In the genomic region with DNA sequence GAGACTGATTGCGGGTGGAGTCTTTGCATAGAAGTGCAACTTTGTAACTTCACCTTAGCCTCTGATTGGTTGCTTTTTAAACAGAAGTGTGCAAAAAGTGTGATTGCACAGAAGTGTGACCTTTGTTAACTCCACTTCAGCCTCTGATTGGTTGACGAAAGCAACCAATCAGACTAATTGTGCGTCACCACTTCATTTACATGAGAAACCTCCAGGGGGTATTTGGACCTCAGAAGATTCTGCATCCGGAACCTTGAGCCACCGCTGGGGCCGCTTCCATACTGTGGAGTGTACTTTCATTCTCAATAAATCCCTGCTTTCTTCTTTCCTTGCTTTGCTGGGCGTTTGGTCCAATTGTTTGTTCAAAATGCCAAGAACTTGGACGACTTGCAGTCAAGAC, we compare ENCODE assay signal across 9 cellular contexts. TPM values are rescaled to one million over a fixed set of nuclear protein-coding genes. Genes with fewer than 3 reads are reported as not detected.
DNase-seq lines count a peak whose midpoint lies in the region; ATAC-seq, FAIRE-seq and TF ChIP-seq lines count a peak whose summit lies in the region.
"Had no signal": no experiment of that assay in that cellular context is flagged by ENCODE, and none has a peak within 500 bp of the region (broad histone marks: within the 10 kb centered on the region; RNA-seq: fewer than 3 reads in every experiment).

No MANE protein-coding gene starts in this region.

- no peak for TF ChIP-seq CTCF in CD8-positive, alpha-beta T cell (IDR thresholded peaks at IDR 0.05)
- TF ChIP-seq CTCF in K562 (IDR thresholded peaks at IDR 0.05 in 2 of 3, conservative IDR thresholded peaks at IDR 0.05 in 1 of 3; ENCODE audit: insufficient read depth in 2 of 3, low read depth in 1 of 3, low read length in 3 of 3) = no peak

- H3K27me3 Mint-ChIP-seq in CD8-positive, alpha-beta T cell (ENCODE audit: low read depth) = no peaks in the 10 kb centered on the region

- POLR2A ChIA-PET in CD8-positive, alpha-beta T cell (lab: Charles Lee) = interaction anchor here (1.4 to 2.3 kb wide), 7 partner anchors 8 to 190 kb away, joined by 5 to 19 read pairs (median 7); no protein-coding TSS in a partner anchor
- POLR2A ChIA-PET in K562 (lab: Yijun Ruan, JAX) = interaction anchor here (0.7 kb wide), 1 partner anchor 192 kb away, joined by 3 read pairs; no protein-coding TSS in a partner anchor

- no peaks in the 10 kb centered on the region for H3K9me3 ChIP-seq in CD8-positive, alpha-beta T cell (ENCODE audit: low read length)
- no peaks in the 10 kb centered on the region for H3K9me3 ChIP-seq in K562 (replicated peaks; ENCODE audit: control insufficient read depth, insufficient read depth, low read depth, low read length)
- no peaks in the 10 kb centered on the region for H3K9me3 ChIP-seq in neuron (ENCODE audit: low read length)

- 12% methylated on average over 8 of the region's 8 CpGs for WGBS in K562 (ENCODE audit: insufficient coverage, low coverage, missing lambda C conversion rate)

- no peak overlapping the region for H3K9ac ChIP-seq in K562 (ENCODE audit: insufficient read depth in 1 of 2, low read depth in 2 of 2, low read length in 2 of 2)

- peak overlapping the region; percentile 98 for H3K27ac Mint-ChIP-seq in CD8-positive, alpha-beta T cell

- no peaks in the 10 kb centered on the region for H3K79me2 ChIP-seq in K562 (ENCODE audit: control insufficient read depth, insufficient read depth, low read length)

- in situ Hi-C loops in K562 (cut with MboI) = no loop called here

- no peaks in the 10 kb centered on the region for H3K9me3 Mint-ChIP-seq in CD8-positive, alpha-beta T cell

- intact Hi-C loops in CD8-positive, alpha-beta T cell (cut with DNase I, micrococcal nuclease) = loop anchor here (1.0 to 10.0 kb wide), 3 partner anchors 8 to 728 kb away; a partner anchor contains a TSS
- intact Hi-C loops in K562 (cut with micrococcal nuclease) = no loop called here

- no peaks in the 10 kb centered on the region for H3K9me1 ChIP-seq in K562 (ENCODE audit: control insufficient read depth, insufficient read depth, low read length)

- TF ChIP-seq EP300 in K562 (IDR thresholded peaks at IDR 0.05; ENCODE audit: low read length) = no peak

- no peak overlapping the region for H3K4me3 ChIP-seq in CD8-positive, alpha-beta T cell (ENCODE audit: low read depth, low read length)
- no peak overlapping the region for H3K4me3 ChIP-seq in K562
- no peak overlapping the region for H3K4me3 ChIP-seq in neuron (ENCODE audit: low read length)

- no peak for FAIRE-seq in K562 (lab: Jason Lieb, UNC)
- FAIRE-seq in HTR-8/SVneo (lab: Jason Lieb, UNC) = no peak

- TF ChIP-seq RAD21 in K562 (CRISPR knock-in tag; conservative IDR thresholded peaks at IDR 0.05 in 1 of 2, IDR thresholded peaks at IDR 0.05 in 1 of 2) = no peak

- H2AFZ ChIP-seq in K562 (ENCODE audit: low read depth, low read length) (no peak overlapping the region), neuron (ENCODE audit: low read depth, low read length) (peak overlapping the region; percentile 5)

- CTCF ChIA-PET in CD8-positive, alpha-beta T cell (lab: Charles Lee) = interaction anchor here (0.6 to 3.3 kb wide), 8 partner anchors 8 to 242 kb away, joined by 3 to 21 read pairs (median 4); a partner anchor contains a TSS
- CTCF ChIA-PET in K562 (lab: Yijun Ruan, JAX; ENCODE audit: low intra/inter-chr PET ratio) = no interaction called here

- H3K4me3 Mint-ChIP-seq in CD8-positive, alpha-beta T cell = peak overlapping the region; percentile 37

- no peaks in the 10 kb centered on the region for H3K27me3 ChIP-seq in CD8-positive, alpha-beta T cell (ENCODE audit: insufficient read depth, low read length)
- H3K27me3 ChIP-seq in K562 (ENCODE audit: control insufficient read depth in 2 of 2, insufficient read depth in 2 of 2, low read length in 2 of 2) (peaks cover 4 to 8% of the 10 kb centered on the region in 2 experiments; a peak in 4 of 5 replicates), neuron (ENCODE audit: insufficient read depth, low read length) (no peaks in the 10 kb centered on the region)

- BruUV-seq in K562 (replicated peaks; lab: Mats Ljungman, UMichigan) = no TSS peak

- H3K4me1 Mint-ChIP-seq in CD8-positive, alpha-beta T cell (ENCODE audit: low read depth) = peaks cover 66% of the 10 kb centered on the region

- DNase-seq in CD8-positive, alpha-beta T cell = peak in 1 of 7 experiments; percentile 20
- DNase-seq in K562 (ENCODE audit: extremely low read depth in 1 of 4, low spot score in 3 of 4) (peak in 1 of 4 experiments; percentile 6), NCI-H1092 (lab: John Stamatoyannopoulos, UW) (no peak), cerebellar nuclear complex (lab: John Stamatoyannopoulos, UW) (no peak), OCI-M1 (lab: John Stamatoyannopoulos, UW) (no peak), HTR-8/SVneo (ENCODE audit: insufficient read length, low spot score) (no peak)
- DNase-seq: GDM1 had no signal

- no peak overlapping the region for H3K4me2 ChIP-seq in K562 (ENCODE audit: insufficient read depth, low read length)

- peaks cover 21% of the 10 kb centered on the region for H3K36me3 Mint-ChIP-seq in CD8-positive, alpha-beta T cell

- ATAC-seq in CD8-positive, alpha-beta T cell = no peak
- ATAC-seq in HG02642 (IDR thresholded peaks at IDR 0.05; ENCODE audit: poor library complexity, unreplicated experiment) (peak; percentile 21), K562 (no peak)

- H4K20me1 ChIP-seq in K562 (replicated peaks; ENCODE audit: control insufficient read depth, insufficient read depth, low read length) = no peaks in the 10 kb centered on the region

- peaks cover 41% of the 10 kb centered on the region for H3K4me1 ChIP-seq in CD8-positive, alpha-beta T cell (ENCODE audit: insufficient read depth, low read length)
- peaks cover 0 to 14% of the 10 kb centered on the region in 2 experiments; a peak in 3 of 5 replicates for H3K4me1 ChIP-seq in K562 (replicated peaks in 1 of 2; ENCODE audit: control insufficient read depth in 2 of 2, insufficient read depth in 2 of 2, low read length in 2 of 2)
- peaks cover 7% of the 10 kb centered on the region for H3K4me1 ChIP-seq in neuron (ENCODE audit: insufficient read depth, low read length)

- H3K36me3 ChIP-seq in CD8-positive, alpha-beta T cell (ENCODE audit: insufficient read depth, low read length) = no peaks in the 10 kb centered on the region
- H3K36me3 ChIP-seq in K562 (ENCODE audit: control insufficient read depth, insufficient read depth, low read length) (no peaks in the 10 kb centered on the region), neuron (ENCODE audit: insufficient read depth, low read length) (no peaks in the 10 kb centered on the region)

- no peak for TF ChIP-seq POLR2A in K562 (conservative IDR thresholded peaks at IDR 0.05)

- peak overlapping the region; percentile 96 for H3K27ac ChIP-seq in CD8-positive, alpha-beta T cell (ENCODE audit: low read depth, low read length)
- no peak overlapping the region for H3K27ac ChIP-seq in K562 (ENCODE audit: extremely low read depth, low read depth, low read length)

TF ChIP-seq in K562, 482 proteins besides CTCF, POLR2A, EP300 and RAD21:
- TF ChIP-seq NFYB (IDR thresholded peaks at IDR 0.05; ENCODE audit: extremely low read depth, insufficient read length) = peak; percentile 52
- TF ChIP-seq, protein P1, sequence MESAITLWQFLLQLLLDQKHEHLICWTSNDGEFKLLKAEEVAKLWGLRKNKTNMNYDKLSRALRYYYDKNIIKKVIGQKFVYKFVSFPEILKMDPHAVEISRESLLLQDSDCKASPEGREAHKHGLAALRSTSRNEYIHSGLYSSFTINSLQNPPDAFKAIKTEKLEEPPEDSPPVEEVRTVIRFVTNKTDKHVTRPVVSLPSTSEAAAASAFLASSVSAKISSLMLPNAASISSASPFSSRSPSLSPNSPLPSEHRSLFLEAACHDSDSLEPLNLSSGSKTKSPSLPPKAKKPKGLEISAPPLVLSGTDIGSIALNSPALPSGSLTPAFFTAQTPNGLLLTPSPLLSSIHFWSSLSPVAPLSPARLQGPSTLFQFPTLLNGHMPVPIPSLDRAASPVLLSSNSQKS (CRISPR knock-in tag; IDR thresholded peaks at IDR 0.05) = no peak
- TF ChIP-seq ATF1 (CRISPR knock-in tag; IDR thresholded peaks at IDR 0.05) = no peak
- peak; percentile 31; the same call in 1 of the 2 replicates for TF ChIP-seq ATF1 (tag; IDR thresholded peaks at IDR 0.05)

RNA-seq across cellular contexts. Expression of a gene that starts 1.6 kb away (rescaled TPM):
- total RNA-seq in CD8-positive, alpha-beta T cell = 100 to 1,000 TPM; 231 to 234 TPM
- 0.62 and 1.7 TPM in 2 replicates for total RNA-seq in K562 (2011; cell fraction: chromatin; rRNA removed; ENCODE audit: low replicate concordance)
- total RNA-seq in K562 (2011; cell fraction: nucleolus; rRNA removed) = 0.92 and 1.0 TPM in 2 replicates
- 1.0 and 1.6 TPM in 2 replicates for total RNA-seq in K562 (2011; cell fraction: nucleoplasm; rRNA removed)
- total RNA-seq in K562 (2014; rRNA removed) (1.8 TPM in 2 replicates), K562 (2014; rRNA removed; fragmentation: Illumina TruSeq; extraction: Trizol) (1.2 and 1.5 TPM in 2 replicates), K562 (2015; rRNA removed; fragmentation: Illumina TruSeq; extraction: Trizol) (0.57 and 0.83 TPM in 2 replicates), K562 (2021) (1.6 and 2.3 TPM in 2 replicates)
- polyA plus RNA-seq in K562 (2011; rRNA removed) (1.6 and 1.7 TPM in 2 replicates), K562 (2014; fragmentation: Illumina TruSeq; extraction: Trizol) (1.1 and 1.7 TPM in 2 replicates), K562 (2014; fragmentation: Nextera tagmentation; extraction: Ambion mirVana) (under 1 TPM; 0.31 to 0.58 TPM), K562 (2014; rRNA removed) (0.77 and 1.1 TPM in 2 replicates)
- 0.64 and 1.0 TPM in 2 replicates for polyA plus RNA-seq in K562 (2011; cell fraction: cytosol; rRNA removed)
- 0.67 and 0.70 TPM in 2 replicates for polyA plus RNA-seq in K562 (2011; cell fraction: nucleus; rRNA removed)
- polyA plus RNA-seq in K562 (2012) = 0.76 and 2.3 TPM in 2 replicates
- polyA minus RNA-seq in K562 (2011; rRNA and poly(A)+ RNA removed) = 3.1 and 3.2 TPM in 2 replicates
- 1.3 and 1.9 TPM in 2 replicates for polyA minus RNA-seq in K562 (2011; cell fraction: cytosol; rRNA and poly(A)+ RNA removed)
- 0.94 and 1.6 TPM in 2 replicates for polyA minus RNA-seq in K562 (2011; cell fraction: nucleus; rRNA and poly(A)+ RNA removed)

Comparison
In these comparisons a context has a peak if more than half of its experiments do, and no peak if none do; other contexts are left out.
1. RNA of a gene that starts 1.6 kb away (total RNA-seq): 231 to 234 TPM in CD8-positive, alpha-beta T cell; 0.57 to 2.3 TPM in K562; every median in the first group is over 10 times any median in the second.